8 cellular contexts compared by ENCODE assay signal in genomic region chr22:20111045-20111688, GRCh38. TPM values are rescaled to one million over a fixed set of nuclear protein-coding genes. Genes with fewer than 3 reads are reported as not detected.
DNase-seq lines count a peak whose midpoint lies in the region; ATAC-seq, FAIRE-seq and TF ChIP-seq lines count a peak whose summit lies in the region.

No MANE protein-coding gene starts in this region.

- H3K4me1 Mint-ChIP-seq in activated T-helper 1 cell treated with anti-CD3 and anti-CD28 coated beads, Interleukin-12 subunit alpha, Interleukin-12 subunit beta, Interleukin-2, Interleukin-4 antibody, amounts not matched to agents 30 ng/mL and 10 ng/mL and 1 ng/mL, durations not matched to agents 14 hours and 24 hours and 36 hours (ENCODE audit: low read depth): peaks cover 33% of the 10 kb centered on the region

- intact Hi-C loops in activated T-helper 1 cell treated with anti-CD3 and anti-CD28 coated beads, Interleukin-12 subunit alpha, Interleukin-12 subunit beta, Interleukin-2, Interleukin-4 antibody, amounts not matched to agents 30 ng/mL and 10 ng/mL and 1 ng/mL, durations not matched to agents 14 hours and 24 hours and 36 hours (cut with micrococcal nuclease): loop anchor here (1.0 to 10.0 kb wide), 2 partner anchors 11 to 894 kb away; partner anchors contain the start of gene THAP7

- FAIRE-seq in GM19239 (lab: Jason Lieb, UNC): no peak

- peaks cover 8% of the 10 kb centered on the region for H3K36me3 ChIP-seq in kidney epithelial cell (ENCODE audit: control insufficient read depth, insufficient read depth, low read length)

- no peak for ATAC-seq in GM19467 (IDR thresholded peaks at IDR 0.05; ENCODE audit: unreplicated experiment)

- no peak overlapping the region for H3K4me3 ChIP-seq in kidney epithelial cell (ENCODE audit: low read depth, low read length)

- TF ChIP-seq CTCF in kidney epithelial cell (IDR thresholded peaks at IDR 0.05; ENCODE audit: insufficient read depth, low read length, poor library complexity, severe bottlenecking): peak; percentile 58

- no peak overlapping the region for H3K4me3 Mint-ChIP-seq in activated T-helper 1 cell treated with anti-CD3 and anti-CD28 coated beads, Interleukin-12 subunit alpha, Interleukin-12 subunit beta, Interleukin-2, Interleukin-4 antibody, amounts not matched to agents 30 ng/mL and 10 ng/mL and 1 ng/mL, durations not matched to agents 14 hours and 24 hours and 36 hours

- peak overlapping the region; percentile 76 for H3K27ac Mint-ChIP-seq in activated T-helper 1 cell treated with anti-CD3 and anti-CD28 coated beads, Interleukin-12 subunit alpha, Interleukin-12 subunit beta, Interleukin-2, Interleukin-4 antibody, amounts not matched to agents 30 ng/mL and 10 ng/mL and 1 ng/mL, durations not matched to agents 14 hours and 24 hours and 36 hours

- peaks cover 3% of the 10 kb centered on the region for H3K27me3 Mint-ChIP-seq in activated T-helper 1 cell treated with anti-CD3 and anti-CD28 coated beads, Interleukin-12 subunit alpha, Interleukin-12 subunit beta, Interleukin-2, Interleukin-4 antibody, amounts not matched to agents 30 ng/mL and 10 ng/mL and 1 ng/mL, durations not matched to agents 14 hours and 24 hours and 36 hours (ENCODE audit: insufficient read depth)

- no peaks in the 10 kb centered on the region for H3K27me3 ChIP-seq in kidney epithelial cell (ENCODE audit: control insufficient read depth, insufficient read depth, low read length)

- no peaks in the 10 kb centered on the region for H3K9me3 Mint-ChIP-seq in activated T-helper 1 cell treated with anti-CD3 and anti-CD28 coated beads, Interleukin-12 subunit alpha, Interleukin-12 subunit beta, Interleukin-2, Interleukin-4 antibody, amounts not matched to agents 30 ng/mL and 10 ng/mL and 1 ng/mL, durations not matched to agents 14 hours and 24 hours and 36 hours

- DNase-seq in SKM-1 treated with dmso at 0.1 percent for 144 hours (lab: John Stamatoyannopoulos, UW; ENCODE audit: unreplicated experiment) (peak; percentile 12), SKM-1 (lab: John Stamatoyannopoulos, UW; ENCODE audit: unreplicated experiment) (no peak), Kasumi-1 (lab: John Stamatoyannopoulos, UW) (peak; percentile 40 to 45), kidney epithelial cell (ENCODE audit: low read depth) (no peak), GM19239 (ENCODE audit: insufficient read length, low spot score) (no peak), medulla oblongata (ENCODE audit: extremely low spot score) (no peak)
- no peak for DNase-seq in activated T-helper 1 cell treated with anti-CD3 and anti-CD28 coated beads, Interleukin-12 subunit alpha, Interleukin-12 subunit beta, Interleukin-2, Interleukin-4 antibody, amounts not matched to agents 30 ng/mL and 10 ng/mL and 1 ng/mL, durations not matched to agents 14 hours and 24 hours and 36 hours (ENCODE audit: low spot score)

- H3K36me3 Mint-ChIP-seq in activated T-helper 1 cell treated with anti-CD3 and anti-CD28 coated beads, Interleukin-12 subunit alpha, Interleukin-12 subunit beta, Interleukin-2, Interleukin-4 antibody, amounts not matched to agents 30 ng/mL and 10 ng/mL and 1 ng/mL, durations not matched to agents 14 hours and 24 hours and 36 hours (ENCODE audit: low read depth): peaks cover 31% of the 10 kb centered on the region

RNA-seq across cellular contexts. Expression of gene RANBP1, which starts 4.7 kb away (rescaled TPM):
- total RNA-seq in activated T-helper 1 cell treated with anti-CD3 and anti-CD28 coated beads, Interleukin-12 subunit alpha, Interleukin-12 subunit beta, Interleukin-2, Interleukin-4 antibody, amounts not matched to agents 30 ng/mL and 10 ng/mL and 1 ng/mL, durations not matched to agents 14 hours and 24 hours and 36 hours: 509 and 524 TPM in 2 replicates
- 357 and 360 TPM in 2 replicates for total RNA-seq in kidney epithelial cell

RNA-seq across cellular contexts. Expression of gene TRMT2A, which starts 5.9 kb away (rescaled TPM):
- 142 and 161 TPM in 2 replicates for total RNA-seq in activated T-helper 1 cell treated with anti-CD3 and anti-CD28 coated beads, Interleukin-12 subunit alpha, Interleukin-12 subunit beta, Interleukin-2, Interleukin-4 antibody, amounts not matched to agents 30 ng/mL and 10 ng/mL and 1 ng/mL, durations not matched to agents 14 hours and 24 hours and 36 hours
- 44.5 and 56.3 TPM in 2 replicates for total RNA-seq in kidney epithelial cell

RNA-seq across cellular contexts. Expression of gene ZDHHC8, which starts 20.4 kb away (rescaled TPM):
- total RNA-seq in activated T-helper 1 cell treated with anti-CD3 and anti-CD28 coated beads, Interleukin-12 subunit alpha, Interleukin-12 subunit beta, Interleukin-2, Interleukin-4 antibody, amounts not matched to agents 30 ng/mL and 10 ng/mL and 1 ng/mL, durations not matched to agents 14 hours and 24 hours and 36 hours: 83.9 and 92.3 TPM in 2 replicates
- 23.8 and 26.9 TPM in 2 replicates for total RNA-seq in kidney epithelial cell

RNA-seq across cellular contexts. Expression of gene DGCR8, which starts 31.1 kb away (rescaled TPM):
- 79.3 and 81.0 TPM in 2 replicates for total RNA-seq in activated T-helper 1 cell treated with anti-CD3 and anti-CD28 coated beads, Interleukin-12 subunit alpha, Interleukin-12 subunit beta, Interleukin-2, Interleukin-4 antibody, amounts not matched to agents 30 ng/mL and 10 ng/mL and 1 ng/mL, durations not matched to agents 14 hours and 24 hours and 36 hours
- 34.0 and 35.7 TPM in 2 replicates for total RNA-seq in kidney epithelial cell

RNA-seq across cellular contexts. Expression of gene CCDC188, which starts 39.7 kb away (rescaled TPM):
- total RNA-seq in activated T-helper 1 cell treated with anti-CD3 and anti-CD28 coated beads, Interleukin-12 subunit alpha, Interleukin-12 subunit beta, Interleukin-2, Interleukin-4 antibody, amounts not matched to agents 30 ng/mL and 10 ng/mL and 1 ng/mL, durations not matched to agents 14 hours and 24 hours and 36 hours: 0.26 TPM in 1 of 2 replicates, not detected in the other
- total RNA-seq in kidney epithelial cell: 0.55 and 1.8 TPM in 2 replicates

Comparison
In these comparisons a context has a peak if more than half of its experiments do, and no peak if none do; other contexts are left out.
1. DNase-seq: peak in SKM-1 treated with dmso at 0.1 percent for 144 hours (single experiment) and Kasumi-1 (2 of 2); none in SKM-1 (single experiment), activated T-helper 1 cell treated with anti-CD3 and anti-CD28 coated beads, Interleukin-12 subunit alpha, Interleukin-12 subunit beta, Interleukin-2, Interleukin-4 antibody, amounts not matched to agents 30 ng/mL and 10 ng/mL and 1 ng/mL, durations not matched to agents 14 hours and 24 hours and 36 hours (single experiment), kidney epithelial cell (single experiment), GM19239 (single experiment) and medulla oblongata (single experiment).